Comparison of ENCODE assay signal across 1 cellular context in the genomic region with DNA sequence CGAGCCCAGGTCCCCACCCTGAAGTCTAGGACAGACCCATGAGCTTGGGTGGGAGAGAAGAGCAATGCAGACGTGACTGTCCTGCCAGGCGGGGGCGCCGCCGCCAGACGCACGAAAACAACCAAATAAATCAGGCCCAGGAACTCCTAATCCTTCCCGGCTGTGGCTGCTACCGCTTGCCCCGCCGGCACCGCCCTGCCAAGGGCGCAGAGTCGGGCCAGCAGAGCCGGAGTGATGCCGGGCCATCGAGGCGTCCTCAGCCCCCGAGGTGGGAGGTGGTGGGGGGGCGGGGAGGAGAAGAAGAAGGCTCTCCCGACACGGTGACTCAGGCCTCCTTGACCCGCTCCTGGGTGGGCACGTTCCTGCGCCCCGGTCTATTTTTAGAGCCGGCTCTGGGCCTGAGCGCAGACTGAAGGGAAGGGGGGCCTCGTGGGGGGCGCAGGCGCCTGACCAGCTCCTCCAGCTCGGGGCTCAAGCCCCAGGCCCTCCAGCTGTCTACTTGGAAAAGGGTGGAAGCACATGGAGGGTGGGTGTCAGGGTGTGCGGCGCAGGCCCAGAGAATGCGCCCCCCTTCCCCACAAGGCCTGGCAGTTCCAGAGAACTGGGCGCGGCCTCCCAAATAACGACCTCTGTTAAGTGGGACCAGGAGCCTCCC.
TF ChIP-seq lines count a peak whose summit lies in the region.

No MANE protein-coding gene starts in this region.

TF ChIP-seq in WTC11, 78 proteins besides CTCF, POLR2A, EP300 and RAD21 (continued from another document):
- TF ChIP-seq, protein P1, sequence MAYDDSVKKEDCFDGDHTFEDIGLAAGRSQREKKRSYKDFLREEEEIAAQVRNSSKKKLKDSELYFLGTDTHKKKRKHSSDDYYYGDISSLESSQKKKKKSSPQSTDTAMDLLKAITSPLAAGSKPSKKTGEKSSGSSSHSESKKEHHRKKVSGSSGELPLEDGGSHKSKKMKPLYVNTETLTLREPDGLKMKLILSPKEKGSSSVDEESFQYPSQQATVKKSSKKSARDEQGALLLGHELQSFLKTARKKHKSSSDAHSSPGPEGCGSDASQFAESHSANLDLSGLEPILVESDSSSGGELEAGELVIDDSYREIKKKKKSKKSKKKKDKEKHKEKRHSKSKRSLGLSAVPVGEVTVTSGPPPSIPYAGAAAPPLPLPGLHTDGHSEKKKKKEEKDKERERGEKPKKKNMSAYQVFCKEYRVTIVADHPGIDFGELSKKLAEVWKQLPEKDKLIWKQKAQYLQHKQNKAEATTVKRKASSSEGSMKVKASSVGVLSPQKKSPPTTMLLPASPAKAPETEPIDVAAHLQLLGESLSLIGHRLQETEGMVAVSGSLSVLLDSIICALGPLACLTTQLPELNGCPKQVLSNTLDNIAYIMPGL (CRISPR knock-in tag; IDR thresholded peaks at IDR 0.05) = peak; percentile 64
- 0 out of 2 replicates have a peak, but pooled peaks have one; percentile 71 for TF ChIP-seq MYBL2 (CRISPR knock-in tag; IDR thresholded peaks at IDR 0.05)
